ENCODE assay signal across 8 cellular contexts in the genomic region with DNA sequence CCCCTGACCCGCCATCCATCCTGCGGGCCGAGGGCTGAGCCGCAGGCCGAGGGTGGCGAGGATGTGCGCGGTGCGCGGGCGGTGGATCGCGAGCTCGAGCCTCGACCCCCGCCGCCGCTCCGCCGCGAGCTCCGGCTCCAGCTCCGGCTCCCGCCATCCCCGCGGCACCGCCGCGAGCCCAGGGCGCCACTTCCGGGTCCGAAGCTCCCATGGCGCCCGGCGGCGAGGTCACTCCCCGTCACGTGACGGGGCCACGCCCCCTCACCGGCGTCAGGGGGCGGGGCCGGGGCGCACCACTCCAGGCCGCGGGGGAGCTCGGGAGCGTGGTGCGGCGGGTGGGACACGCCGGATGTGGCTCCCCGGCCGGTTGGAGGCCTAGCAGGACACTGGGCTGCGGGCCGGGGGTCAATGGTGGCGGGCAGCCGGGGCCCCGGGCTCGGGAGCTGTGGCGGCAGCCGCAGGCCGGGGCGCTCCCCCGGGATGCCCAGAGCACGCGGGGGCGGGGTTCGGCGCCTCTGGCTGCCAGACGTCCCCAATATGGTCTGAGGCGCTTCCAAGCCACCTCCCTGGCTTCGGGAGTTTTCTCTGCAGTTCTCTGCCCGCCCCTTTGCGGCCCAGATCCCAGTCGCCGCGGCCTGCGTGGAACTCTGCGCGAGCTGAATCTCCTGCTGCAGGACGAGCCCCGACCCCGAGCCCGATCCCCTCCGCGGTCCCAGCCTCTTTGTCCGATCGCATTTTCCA. TPM values are rescaled to one million over a fixed set of nuclear protein-coding genes. Genes with fewer than 3 reads are reported as not detected.
DNase-seq lines count a peak whose midpoint lies in the region; ATAC-seq and TF ChIP-seq lines count a peak whose summit lies in the region.

A gene with protein sequence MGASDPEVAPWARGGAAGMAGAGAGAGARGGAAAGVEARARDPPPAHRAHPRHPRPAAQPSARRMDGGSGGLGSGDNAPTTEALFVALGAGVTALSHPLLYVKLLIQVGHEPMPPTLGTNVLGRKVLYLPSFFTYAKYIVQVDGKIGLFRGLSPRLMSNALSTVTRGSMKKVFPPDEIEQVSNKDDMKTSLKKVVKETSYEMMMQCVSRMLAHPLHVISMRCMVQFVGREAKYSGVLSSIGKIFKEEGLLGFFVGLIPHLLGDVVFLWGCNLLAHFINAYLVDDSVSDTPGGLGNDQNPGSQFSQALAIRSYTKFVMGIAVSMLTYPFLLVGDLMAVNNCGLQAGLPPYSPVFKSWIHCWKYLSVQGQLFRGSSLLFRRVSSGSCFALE (minus strand): TSS at position 234 of the 741 bp plus-strand sequence. CDS start 23 bp downstream, at position 211.

- H3K4me3 ChIP-seq in lung: peak within 1 kb of the TSS; percentile 100

- WGBS in lung, 2 donors: 0 to 1% methylated on average over 65 to 90 of the region's 90 CpGs

- peaks cover 6% of the 10 kb centered on the region for H3K36me3 Mint-ChIP-seq in activated CD8-positive, alpha-beta T cell treated with anti-CD3 and anti-CD28 coated beads for 36 hours (ENCODE audit: low read depth)

- H3K9me3 ChIP-seq in lung (ENCODE audit: control insufficient read depth in 2 of 2, insufficient read depth in 1 of 2, low read length in 1 of 2): no peaks in the 10 kb centered on the region

- peaks cover 17% of the 10 kb centered on the region for H3K4me1 Mint-ChIP-seq in activated CD8-positive, alpha-beta T cell treated with anti-CD3 and anti-CD28 coated beads for 36 hours (ENCODE audit: low read depth)

- ATAC-seq in GM19395 (IDR thresholded peaks at IDR 0.05; ENCODE audit: unreplicated experiment): peak; percentile 77
- ATAC-seq in HG03558 (IDR thresholded peaks at IDR 0.05; ENCODE audit: extremely low read depth, unreplicated experiment): peak; percentile 40
- peak; percentile 82 for ATAC-seq in activated CD8-positive, alpha-beta T cell treated with anti-CD3 and anti-CD28 coated beads for 36 hours
- ATAC-seq in lung (ENCODE audit: insufficient read depth, low FRiP score): peak; percentile 95

- POLR2A ChIA-PET in activated CD8-positive, alpha-beta T cell treated with anti-CD3 and anti-CD28 coated beads for 36 hours (lab: Charles Lee): interaction anchor here (0.6 to 3.0 kb wide), 22 partner anchors 8 to 388 kb away, joined by 3 to 15 read pairs (median 4); partner anchors contain the start of genes C6orf89, PPIL1, TBC1D22B and TMEM217

- intact Hi-C loops in activated CD8-positive, alpha-beta T cell treated with anti-CD3 and anti-CD28 coated beads for 36 hours (cut with micrococcal nuclease): loop anchor here (10.0 kb wide), 1 partner anchor 101 kb away; the partner anchor contains the start of gene C6orf89

- H3K27me3 ChIP-seq in lung (ENCODE audit: control insufficient read depth, insufficient read depth): no peaks in the 10 kb centered on the region

- peaks cover 12 to 14% of the 10 kb centered on the region in 2 donors for H3K4me1 ChIP-seq in lung (ENCODE audit: control insufficient read depth in 2 of 2, insufficient read depth in 2 of 2, low read length in 2 of 2)

- CTCF ChIA-PET in activated CD8-positive, alpha-beta T cell treated with anti-CD3 and anti-CD28 coated beads for 36 hours (lab: Charles Lee): interaction anchor here (1.1 to 3.4 kb wide), 8 partner anchors 33 to 224 kb away, joined by 3 to 31 read pairs (median 7); partner anchors contain the start of genes C6orf89 and PPIL1

- H3K4me3 Mint-ChIP-seq in activated CD8-positive, alpha-beta T cell treated with anti-CD3 and anti-CD28 coated beads for 36 hours: peak within 1 kb of the TSS; percentile 99

- H3K27me3 Mint-ChIP-seq in activated CD8-positive, alpha-beta T cell treated with anti-CD3 and anti-CD28 coated beads for 36 hours: peaks cover 1% of the 10 kb centered on the region

- peak within 1 kb of the TSS; percentile 95 for H3K27ac Mint-ChIP-seq in activated CD8-positive, alpha-beta T cell treated with anti-CD3 and anti-CD28 coated beads for 36 hours

- no peaks in the 10 kb centered on the region for H3K9me3 Mint-ChIP-seq in activated CD8-positive, alpha-beta T cell treated with anti-CD3 and anti-CD28 coated beads for 36 hours

- no peak for TF ChIP-seq CTCF in activated CD8-positive, alpha-beta T cell treated with anti-CD3 and anti-CD28 coated beads for 36 hours (IDR thresholded peaks at IDR 0.05)
- no peak for TF ChIP-seq CTCF in lung (IDR thresholded peaks at IDR 0.05; ENCODE audit: control extremely low read depth, extremely low read depth)

- H3K27ac ChIP-seq in lung (ENCODE audit: low read depth in 1 of 2, low read length in 1 of 2): peak within 1 kb of the TSS; percentile 95 to 98

- peaks cover 0 to 3% of the 10 kb centered on the region in 2 donors for H3K36me3 ChIP-seq in lung (ENCODE audit: control insufficient read depth in 2 of 2, insufficient read depth in 2 of 2, low read length in 2 of 2)

- DNase-seq in CD1c-positive myeloid dendritic cell (ENCODE audit: extremely low spot score) (peak; percentile 96), NCI-H82 treated with DMSO at 0.1 percent for 48 hours (lab: John Stamatoyannopoulos, UW; ENCODE audit: unreplicated experiment) (peak; percentile 65), ecto neural progenitor cell (ENCODE audit: low spot score) (peak; percentile 94), lung (ENCODE audit: low spot score) (peak; percentile 90)
- peak; percentile 85 for DNase-seq in activated CD8-positive, alpha-beta T cell treated with anti-CD3 and anti-CD28 coated beads for 36 hours
- DNase-seq in stimulated activated CD4-positive, alpha-beta T cell treated with anti-CD3 and anti-CD28 coated beads, TNF-alpha, amount 100 ng/mL, for 24 hours (ENCODE audit: low read depth in 3 of 3): peak; percentile 72 to 84 (median 75)

RNA-seq across cellular contexts. Expression of the gene that starts here (rescaled TPM):
- total RNA-seq in activated CD8-positive, alpha-beta T cell treated with anti-CD3 and anti-CD28 coated beads for 36 hours: 100 to 1,000 TPM in 1 of 2 experiments, 10 to 100 TPM in 1; 96.5 to 100 TPM
- 100 to 1,000 TPM; 133 to 210 TPM for total RNA-seq in lung
- polyA plus RNA-seq in lung: 100 to 1,000 TPM; 120 to 180 TPM

Comparison
In these comparisons a context has a peak if more than half of its experiments do, and no peak if none do; other contexts are left out.
1. Peak in every context shown above with its lines: DNase-seq, ATAC-seq, H3K4me3 ChIP-seq and H3K27ac ChIP-seq.
2. ATAC-seq: peak in every context shown above with its lines; median percentile 95 in lung; 82 in activated CD8-positive, alpha-beta T cell treated with anti-CD3 and anti-CD28 coated beads for 36 hours; 77 in GM19395; 40 in HG03558.